ENCODE assay signal across 13 cellular contexts in the genomic region with DNA sequence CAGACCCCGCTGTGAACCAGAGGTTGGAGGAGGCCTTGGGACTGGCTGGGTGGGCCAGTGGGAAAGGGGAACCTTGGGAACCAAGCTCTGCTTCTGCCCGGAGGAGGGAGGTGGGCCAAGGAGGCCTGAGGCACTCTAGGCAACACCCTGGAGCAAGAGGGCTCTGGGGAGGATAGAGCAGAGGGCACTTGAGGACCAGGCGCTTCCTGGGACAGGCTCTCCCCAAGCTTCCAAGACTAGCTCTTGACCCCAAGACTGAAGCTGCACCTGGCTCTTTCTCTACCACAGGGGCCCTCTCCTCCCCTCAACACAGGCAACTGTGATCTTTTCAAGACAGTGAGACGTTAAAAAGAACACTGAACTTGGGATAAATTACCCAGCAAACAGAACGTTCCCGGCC. TPM values are rescaled to one million over a fixed set of nuclear protein-coding genes. Genes with fewer than 3 reads are reported as not detected.
DNase-seq lines count a peak whose midpoint lies in the region; ATAC-seq and TF ChIP-seq lines count a peak whose summit lies in the region.
"Had no signal": no experiment of that assay in that cellular context is flagged by ENCODE, and none has a peak within 500 bp of the region (broad histone marks: within the 10 kb centered on the region; RNA-seq: fewer than 3 reads in every experiment).

No MANE protein-coding gene starts in this region.

- no peak for ATAC-seq in right lobe of liver
- no peak for ATAC-seq in HG02840 (IDR thresholded peaks at IDR 0.05; ENCODE audit: low FRiP score, unreplicated experiment)

- in situ Hi-C loops in transverse colon (cut with MboI; ENCODE audit: low pct_ligation_motif_present in 1 of 4, low pct_unique_long_range_greater_than_20kb in 1 of 4, low sequenced_read_pairs in 3 of 4): no loop called here

- TF ChIP-seq EP300 in transverse colon (IDR thresholded peaks at IDR 0.05; ENCODE audit: low read depth): no peak

- no peak for TF ChIP-seq POLR2A in right lobe of liver (IDR thresholded peaks at IDR 0.05)
- TF ChIP-seq POLR2A in transverse colon (IDR thresholded peaks at IDR 0.05): no peak

- no peaks in the 10 kb centered on the region for H3K9me3 ChIP-seq in left ventricle myocardium inferior (replicated peaks)
- no peaks in the 10 kb centered on the region for H3K9me3 ChIP-seq in adipocyte (ENCODE audit: control insufficient read depth, low read length)
- no peaks in the 10 kb centered on the region for H3K9me3 ChIP-seq in right lobe of liver
- no peaks in the 10 kb centered on the region for H3K9me3 ChIP-seq in transverse colon

- intact Hi-C loops in left ventricle myocardium inferior (cut with micrococcal nuclease): no loop called here
- intact Hi-C loops in cardiac septum (cut with DNase I): no loop called here
- intact Hi-C loops in right lobe of liver (cut with DNase I): no loop called here
- intact Hi-C loops in transverse colon (cut with DNase I; ENCODE audit: low total_unique reads): no loop called here

- no peak for DNase-seq in left ventricle myocardium inferior
- DNase-seq in cardiac septum (ENCODE audit: low spot score): no peak
- no peak for DNase-seq in adipocyte (ENCODE audit: low read depth)
- DNase-seq in right lobe of liver: no peak
- DNase-seq in transverse colon: no peak
- DNase-seq in AML-193 (lab: John Stamatoyannopoulos, UW): no peak
- no peak for DNase-seq in NCI-H1694 (lab: John Stamatoyannopoulos, UW)
- DNase-seq: activated B cell treated with CpG ODN at 0.5 μM for 24 hours; activated naive CD4-positive, alpha-beta T cell treated with anti-CD3 and anti-CD28 coated beads, Interleukin-2, amount 50 U/mL, for 16 hours; naive B cell; NCI-H2171 treated with DMSO at 0.1 percent for 48 hours; stimulated activated CD4-positive, alpha-beta T cell treated with anti-CD3 and anti-CD28 coated beads, Interleukin-15, amount 100 ng/mL, for 24 hours had no signal

- H3K4me3 ChIP-seq in left ventricle myocardium inferior: no peak overlapping the region
- no peak overlapping the region for H3K4me3 ChIP-seq in adipocyte (ENCODE audit: low read length)
- no peak overlapping the region for H3K4me3 ChIP-seq in right lobe of liver
- no peak overlapping the region for H3K4me3 ChIP-seq in transverse colon

- H3K27me3 ChIP-seq in left ventricle myocardium inferior (ENCODE audit: low read depth): no peaks in the 10 kb centered on the region
- no peaks in the 10 kb centered on the region for H3K27me3 ChIP-seq in adipocyte (replicated peaks; ENCODE audit: control insufficient read depth, insufficient read depth, low read length)
- no peaks in the 10 kb centered on the region for H3K27me3 ChIP-seq in right lobe of liver
- no peaks in the 10 kb centered on the region for H3K27me3 ChIP-seq in transverse colon

- TF ChIP-seq CTCF in left ventricle myocardium inferior (IDR thresholded peaks at IDR 0.05; ENCODE audit: borderline replicate concordance): no peak
- no peak for TF ChIP-seq CTCF in right lobe of liver (IDR thresholded peaks at IDR 0.05)
- TF ChIP-seq CTCF in transverse colon (IDR thresholded peaks at IDR 0.05): no peak

- 70% methylated on average over 3 of the region's 6 CpGs for WGBS in right lobe of liver (ENCODE audit: insufficient coverage, low coverage, low lambda C conversion rate, missing lambda C conversion rate)
- WGBS in transverse colon (ENCODE audit: low coverage in 1 of 2), 2 donors: 75 to 100% methylated on average over 1 to 6 of the region's 6 CpGs

- H3K4me1 ChIP-seq in left ventricle myocardium inferior (peaks cover 39% of the 10 kb centered on the region), adipocyte (ENCODE audit: control insufficient read depth, insufficient read depth, low read length) (peaks cover 66% of the 10 kb centered on the region), right lobe of liver (peaks cover 0 to 37% (median 18%) of the 10 kb centered on the region in 4 donors), transverse colon (peaks cover 12 to 37% (median 32%) of the 10 kb centered on the region in 4 donors)

- peak overlapping the region; percentile 71 for H3K9ac ChIP-seq in adipocyte (ENCODE audit: low read length)

- H3K36me3 ChIP-seq in left ventricle myocardium inferior: peaks cover 84% of the 10 kb centered on the region
- peaks cover 94% of the 10 kb centered on the region for H3K36me3 ChIP-seq in adipocyte (ENCODE audit: control insufficient read depth, insufficient read depth, low read length, severe bottlenecking)
- peaks cover 0 to 61% (median 7%) of the 10 kb centered on the region in 4 donors for H3K36me3 ChIP-seq in right lobe of liver
- H3K36me3 ChIP-seq in transverse colon: peaks cover 0 to 49% (median 18%) of the 10 kb centered on the region in 4 donors

- H3K27ac ChIP-seq in left ventricle myocardium inferior (replicated peaks) (peak overlapping the region; percentile 75), right lobe of liver (peak overlapping the region in 2 of 3 donors; percentile 67), transverse colon (peak overlapping the region in 3 of 4 donors; percentile 48 to 88 (median 81))

RNA-seq across cellular contexts. Expression of gene TKT, which starts 20.3 kb away (rescaled TPM):
- total RNA-seq in left ventricle myocardium inferior (32.1 TPM), cardiac septum (34.6 TPM), right lobe of liver (100 to 1,000 TPM in 5 of 6 experiments, 10 to 100 TPM in 1; 98.9 to 257 (median 146) TPM), transverse colon (100 to 1,000 TPM in 3 of 4 donors, 10 to 100 TPM in 1; 97.3 to 338 (median 167) TPM)
